Comparison of ENCODE assay signal across 29 cellular contexts in the genomic region with DNA sequence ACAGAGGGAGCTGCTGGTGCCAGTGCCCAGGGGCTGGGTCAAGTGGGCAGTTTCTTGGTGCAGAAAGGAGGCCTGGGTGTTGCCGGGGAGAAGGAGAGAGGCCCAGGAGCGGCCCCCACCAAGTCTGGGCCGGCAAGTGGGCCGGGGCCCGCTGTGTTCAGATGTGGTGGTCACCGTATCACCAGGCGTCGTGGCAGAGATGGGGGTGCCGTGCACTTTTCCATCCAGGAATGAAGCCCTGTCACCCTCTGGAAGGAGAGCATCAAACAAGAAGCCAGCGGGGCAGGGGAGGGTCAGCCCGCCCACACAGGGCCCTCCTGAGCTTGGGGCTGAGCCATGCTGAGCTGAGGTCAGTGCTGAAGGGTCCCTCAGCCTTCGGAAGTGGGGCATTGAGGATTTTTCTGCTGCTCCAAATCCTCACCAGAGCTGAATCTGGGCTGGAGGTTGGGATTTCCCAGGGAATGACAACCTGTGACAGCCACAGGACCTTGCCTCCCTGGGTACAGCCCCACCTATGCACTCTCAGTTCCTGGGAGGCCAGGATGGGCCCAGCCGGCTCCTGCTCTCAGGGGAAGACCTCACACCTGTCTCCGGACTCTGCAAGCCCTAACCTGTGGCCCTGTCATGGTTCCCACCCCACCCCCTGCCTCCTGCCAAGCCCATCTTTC. TPM values are rescaled to one million over a fixed set of nuclear protein-coding genes. Genes with fewer than 3 reads are reported as not detected.
DNase-seq lines count a peak whose midpoint lies in the region; ATAC-seq and TF ChIP-seq lines count a peak whose summit lies in the region.
"Had no signal": no experiment of that assay in that cellular context is flagged by ENCODE, and none has a peak within 500 bp of the region (broad histone marks: within the 10 kb centered on the region; RNA-seq: fewer than 3 reads in every experiment).

No MANE protein-coding gene starts in this region.

- H3K36me3 ChIP-seq in heart right ventricle (no peaks in the 10 kb centered on the region), right atrium auricular region (no peaks in the 10 kb centered on the region), gastroesophageal sphincter (no peaks in the 10 kb centered on the region), osteoblast (ENCODE audit: insufficient read depth, low read length) (no peaks in the 10 kb centered on the region), vagina (no peaks in the 10 kb centered on the region)
- H3K36me3 ChIP-seq: prostate gland had no signal

- intact Hi-C loops in heart right ventricle (cut with DNase I) = loop anchor here in 7 of 10 donors (2.0 to 10.0 kb wide), 9 partner anchors 42 to 129 kb away; no protein-coding TSS in a partner anchor
- intact Hi-C loops in vagina (cut with DNase I) = loop anchor here (10.0 kb wide), 1 partner anchor 45 kb away; no protein-coding TSS in a partner anchor

- H3K4me2 ChIP-seq in osteoblast (ENCODE audit: insufficient read depth, low read length) = no peak overlapping the region
- H3K4me2 ChIP-seq: hepatocyte had no signal

- ATAC-seq in heart right ventricle = peak in 2 of 8 donors; percentile 4 to 38
- no peak for ATAC-seq in gastroesophageal sphincter
- no peak for ATAC-seq in HG02798 (IDR thresholded peaks at IDR 0.05; ENCODE audit: poor library complexity, unreplicated experiment)
- ATAC-seq in GM21619 (IDR thresholded peaks at IDR 0.05; ENCODE audit: unreplicated experiment) = no peak
- ATAC-seq: activated CD8-positive, alpha-beta T cell treated with anti-CD3 and anti-CD28 coated beads, Interleukin-2, amount 10 ng/mL, durations not matched to agents 7 days and 5 days; stimulated activated naive B cell treated with anti-CD40 and anti-IgM and Interleukin-4, amounts not matched to agents 10 μg/mL and 1 μg/mL and 100 μg/mL, for 72 hours had no signal

- H4K20me1 ChIP-seq in osteoblast (ENCODE audit: insufficient read depth, low read length) = no peaks in the 10 kb centered on the region

- H3K27ac ChIP-seq in heart right ventricle (peak overlapping the region in 7 of 10 donors; percentile 33 to 74 (median 59)), right atrium auricular region (peak overlapping the region in 1 of 2 donors; percentile 69), gastroesophageal sphincter (peak overlapping the region in 3 of 4 donors; percentile 66 to 81 (median 80)), osteoblast (ENCODE audit: low read depth, low read length) (no peak overlapping the region), vagina (peak overlapping the region; percentile 33)
- H3K27ac ChIP-seq: hepatocyte, prostate gland, RWPE1, testis had no signal

- no peak for DNase-seq in heart right ventricle
- no peak for DNase-seq in right atrium auricular region (ENCODE audit: low spot score)
- peak; percentile 59 for DNase-seq in osteoblast (ENCODE audit: insufficient read length, low spot score, missing footprints)
- no peak for DNase-seq in vagina (ENCODE audit: extremely low spot score in 2 of 2)
- no peak for DNase-seq in stimulated activated CD4-positive, alpha-beta T cell treated with anti-CD3 and anti-CD28 coated beads, Interleukin-1b, Interleukin-23, amount 100 ng/mL, for 48 hours
- DNase-seq: activated CD4-positive, CD25-positive, alpha-beta regulatory T cell; activated CD8-positive, alpha-beta T cell treated with anti-CD3 and anti-CD28 coated beads, Interleukin-2, amount 10 ng/mL, durations not matched to agents 7 days and 5 days; activated T-cell treated with anti-CD3 and anti-CD28 coated beads for 4 hours; cerebellar nuclear complex; DND-41; effector CD4-positive, alpha-beta T cell; foreskin fibroblast; immature natural killer cell; NCI-H1092 treated with DMSO at 0.1 percent for 48 hours; NCI-H1930; NCI-H345; NCI-H748 treated with DMSO at 0.1 percent for 48 hours; small intestine; stimulated activated CD4-positive, alpha-beta T cell treated with anti-CD3 and anti-CD28 coated beads, Interleukin-4, amount 100 ng/mL, for 1 hour; stimulated activated naive B cell treated with anti-CD40 and anti-IgM and Interleukin-4, amounts not matched to agents 10 μg/mL and 1 μg/mL and 100 μg/mL, for 72 hours; T1000; testis had no signal

- no peaks in the 10 kb centered on the region for H3K27me3 ChIP-seq in heart right ventricle
- H3K27me3 ChIP-seq in right atrium auricular region = no peaks in the 10 kb centered on the region
- H3K27me3 ChIP-seq in gastroesophageal sphincter = no peaks in the 10 kb centered on the region
- H3K27me3 ChIP-seq in osteoblast (ENCODE audit: insufficient read depth, low read length) = no peaks in the 10 kb centered on the region
- H3K27me3 ChIP-seq in vagina = no peaks in the 10 kb centered on the region
- H3K27me3 ChIP-seq: hepatocyte, testis had no signal

- H2AFZ ChIP-seq in osteoblast (ENCODE audit: low read length) = no peak overlapping the region
- H2AFZ ChIP-seq: hepatocyte had no signal

- no peak for TF ChIP-seq CTCF in heart right ventricle (IDR thresholded peaks at IDR 0.05)
- TF ChIP-seq CTCF in right atrium auricular region (IDR thresholded peaks at IDR 0.05) = no peak
- no peak for TF ChIP-seq CTCF in gastroesophageal sphincter (IDR thresholded peaks at IDR 0.05)
- TF ChIP-seq CTCF in osteoblast (IDR thresholded peaks at IDR 0.05; ENCODE audit: extremely low read depth, low read depth, low read length) = no peak
- no peak for TF ChIP-seq CTCF in vagina (IDR thresholded peaks at IDR 0.05)

- TF ChIP-seq POLR2A in gastroesophageal sphincter (IDR thresholded peaks at IDR 0.05) (no peak), vagina (IDR thresholded peaks at IDR 0.05) (no peak)

- no peaks in the 10 kb centered on the region for H3K79me2 ChIP-seq in osteoblast (ENCODE audit: insufficient read depth, low read length)
- H3K79me2 ChIP-seq: hepatocyte had no signal

- H3K4me3 ChIP-seq in heart right ventricle (no peak overlapping the region), right atrium auricular region (no peak overlapping the region), gastroesophageal sphincter (no peak overlapping the region), osteoblast (ENCODE audit: insufficient read depth, low read length) (no peak overlapping the region), vagina (no peak overlapping the region)
- H3K4me3 ChIP-seq: hepatocyte, prostate gland, testis had no signal

- no peak for TF ChIP-seq EP300 in gastroesophageal sphincter (IDR thresholded peaks at IDR 0.05)

- peaks cover 0 to 6% (median 0%) of the 10 kb centered on the region in 11 donors for H3K9me3 ChIP-seq in heart right ventricle
- no peaks in the 10 kb centered on the region for H3K9me3 ChIP-seq in right atrium auricular region
- H3K9me3 ChIP-seq in gastroesophageal sphincter = no peaks in the 10 kb centered on the region
- no peaks in the 10 kb centered on the region for H3K9me3 ChIP-seq in osteoblast (ENCODE audit: low read depth, low read length)
- no peaks in the 10 kb centered on the region for H3K9me3 ChIP-seq in vagina
- H3K9me3 ChIP-seq: prostate gland, testis had no signal

- H3K4me1 ChIP-seq in heart right ventricle = peaks cover 10 to 64% (median 37%) of the 10 kb centered on the region in 9 donors
- H3K4me1 ChIP-seq in right atrium auricular region = peaks cover under 1 to 29% of the 10 kb centered on the region in 2 donors
- H3K4me1 ChIP-seq in gastroesophageal sphincter = peaks cover 0 to 44% (median 18%) of the 10 kb centered on the region in 3 donors
- H3K4me1 ChIP-seq in osteoblast (ENCODE audit: insufficient read depth, low read length) = peaks cover 7% of the 10 kb centered on the region
- H3K4me1 ChIP-seq in vagina = peaks cover 18% of the 10 kb centered on the region
- H3K4me1 ChIP-seq: Caco-2, prostate gland had no signal

- WGBS in heart right ventricle, 2 donors = 85 to 87% methylated on average over 14 of the region's 14 CpGs
- WGBS in gastroesophageal sphincter (ENCODE audit: low coverage in 1 of 2), 2 donors = 91 to 93% methylated on average over 5 to 9 of the region's 14 CpGs

RNA-seq across cellular contexts. Expression of a gene that starts 27.9 kb away (rescaled TPM):
- 100 to 1,000 TPM in 8 of 10 donors, 10 to 100 TPM in 2; 92.6 to 122 (median 109) TPM for total RNA-seq in heart right ventricle
- polyA plus RNA-seq in heart right ventricle = 10 to 100 TPM; 30.4 to 45.1 TPM
- total RNA-seq in right atrium auricular region = 100 to 1,000 TPM; 116 to 143 TPM
- 100 to 1,000 TPM; 111 to 288 (median 215) TPM for total RNA-seq in gastroesophageal sphincter
- total RNA-seq in osteoblast = 20.9 and 22.8 TPM in 2 replicates
- total RNA-seq in vagina = 24.3 TPM
